10 cellular contexts compared by ENCODE assay signal in genomic region chr1:202616355-202616910, GRCh38.
DNase-seq lines count a peak whose midpoint lies in the region; ATAC-seq and TF ChIP-seq lines count a peak whose summit lies in the region.
"Had no signal": no experiment of that assay in that cellular context is flagged by ENCODE, and none has a peak within 500 bp of the region (broad histone marks: within the 10 kb centered on the region; RNA-seq: fewer than 3 reads in every experiment).

No MANE protein-coding gene starts in this region.

- no peak for DNase-seq in activated CD4-positive, alpha-beta T cell treated with anti-CD3 and anti-CD28 coated beads, Interleukin-2, amount 10 ng/mL, durations not matched to agents 7 days and 5 days
- no peak for DNase-seq in activated CD4-positive, alpha-beta T cell treated with anti-CD3 and anti-CD28 coated beads, Interleukin-2, amount 50 U/mL, for 48 hours
- DNase-seq in OCI-LY7 (ENCODE audit: low spot score), result no peak
- DNase-seq in posterior vena cava (ENCODE audit: low spot score), result peak; percentile 70
- DNase-seq in DMS 273 treated with DMSO at 0.1 percent for 48 hours (lab: John Stamatoyannopoulos, UW), result no peak
- DNase-seq in pons (ENCODE audit: low spot score), result no peak
- DNase-seq in foreskin melanocyte, result no peak
- DNase-seq: NCI-H1105 had no signal

- peaks cover 22% of the 10 kb centered on the region for H3K4me1 ChIP-seq in OCI-LY7 (ENCODE audit: insufficient read depth, low read length, poor library complexity, severe bottlenecking)

- intact Hi-C loops in OCI-LY7 (cut with micrococcal nuclease; ENCODE audit: unreplicated experiment) (loop anchor here (5.0 to 10.0 kb wide), 3 partner anchors 274 to 432 kb away; partner anchors contain the start of genes TMEM183A and UBE2T), posterior vena cava (cut with DNase I) (no loop called here)

- no peaks in the 10 kb centered on the region for H3K9me3 ChIP-seq in OCI-LY7 (ENCODE audit: low read length)

- H3K4me1 Mint-ChIP-seq in activated CD4-positive, alpha-beta T cell treated with anti-CD3 and anti-CD28 coated beads, Interleukin-2, amount 10 ng/mL, durations not matched to agents 7 days and 5 days, result peaks cover 20% of the 10 kb centered on the region

- TF ChIP-seq CTCF in OCI-LY7 (conservative IDR thresholded peaks at IDR 0.05; ENCODE audit: low read length), result no peak

- no peak overlapping the region for H3K4me3 Mint-ChIP-seq in activated CD4-positive, alpha-beta T cell treated with anti-CD3 and anti-CD28 coated beads, Interleukin-2, amount 10 ng/mL, durations not matched to agents 7 days and 5 days

- no peaks in the 10 kb centered on the region for H3K36me3 ChIP-seq in OCI-LY7 (ENCODE audit: insufficient read depth, low read length)

- H3K4me2 ChIP-seq in OCI-LY7 (ENCODE audit: low read length), result peak overlapping the region; percentile 66

- no peak overlapping the region for H3K27ac ChIP-seq in OCI-LY7 (ENCODE audit: low read depth, low read length, poor library complexity, severe bottlenecking)
- H3K27ac ChIP-seq: VCaP had no signal

- POLR2A ChIA-PET in activated CD4-positive, alpha-beta T cell treated with anti-CD3 and anti-CD28 coated beads, Interleukin-2, amount 10 ng/mL, durations not matched to agents 7 days and 5 days (lab: Charles Lee), result no interaction called here
- POLR2A ChIA-PET in OCI-LY7 (lab: Charles Lee), result interaction anchor here (0.6 kb wide), 1 partner anchor 11 kb away, joined by 3 read pairs; no protein-coding TSS in a partner anchor

- peak; percentile 25 for ATAC-seq in HG02938 (IDR thresholded peaks at IDR 0.05; ENCODE audit: unreplicated experiment)

- H2AFZ ChIP-seq in OCI-LY7 (ENCODE audit: low read length), result no peak overlapping the region

- peak overlapping the region; percentile 3 for H3K27ac Mint-ChIP-seq in activated CD4-positive, alpha-beta T cell treated with anti-CD3 and anti-CD28 coated beads, Interleukin-2, amount 10 ng/mL, durations not matched to agents 7 days and 5 days

- peaks cover 22% of the 10 kb centered on the region for H3K27me3 Mint-ChIP-seq in activated CD4-positive, alpha-beta T cell treated with anti-CD3 and anti-CD28 coated beads, Interleukin-2, amount 10 ng/mL, durations not matched to agents 7 days and 5 days

- BruUV-seq in OCI-LY7 (replicated peaks; lab: Mats Ljungman, UMichigan), result no TSS peak

- no peaks in the 10 kb centered on the region for H3K36me3 Mint-ChIP-seq in activated CD4-positive, alpha-beta T cell treated with anti-CD3 and anti-CD28 coated beads, Interleukin-2, amount 10 ng/mL, durations not matched to agents 7 days and 5 days (ENCODE audit: low read depth)

- no peaks in the 10 kb centered on the region for H4K20me1 ChIP-seq in OCI-LY7 (ENCODE audit: insufficient read depth, low read length)

- no peaks in the 10 kb centered on the region for H3K9me3 Mint-ChIP-seq in activated CD4-positive, alpha-beta T cell treated with anti-CD3 and anti-CD28 coated beads, Interleukin-2, amount 10 ng/mL, durations not matched to agents 7 days and 5 days

- CTCF ChIA-PET in activated CD4-positive, alpha-beta T cell treated with anti-CD3 and anti-CD28 coated beads, Interleukin-2, amount 10 ng/mL, durations not matched to agents 7 days and 5 days (lab: Charles Lee), result no interaction called here
- CTCF ChIA-PET in OCI-LY7 (lab: Charles Lee; ENCODE audit: unreplicated experiment), result no interaction called here

- H3K4me3 ChIP-seq in OCI-LY7 (ENCODE audit: low read depth, low read length, poor library complexity, severe bottlenecking), result peak overlapping the region; percentile 28

- no peaks in the 10 kb centered on the region for H3K9me2 ChIP-seq in OCI-LY7 (ENCODE audit: insufficient read depth, low read length)

- H3K79me2 ChIP-seq in OCI-LY7 (ENCODE audit: insufficient read depth, low read depth, low read length), result no peaks in the 10 kb centered on the region
